In the genomic region with DNA sequence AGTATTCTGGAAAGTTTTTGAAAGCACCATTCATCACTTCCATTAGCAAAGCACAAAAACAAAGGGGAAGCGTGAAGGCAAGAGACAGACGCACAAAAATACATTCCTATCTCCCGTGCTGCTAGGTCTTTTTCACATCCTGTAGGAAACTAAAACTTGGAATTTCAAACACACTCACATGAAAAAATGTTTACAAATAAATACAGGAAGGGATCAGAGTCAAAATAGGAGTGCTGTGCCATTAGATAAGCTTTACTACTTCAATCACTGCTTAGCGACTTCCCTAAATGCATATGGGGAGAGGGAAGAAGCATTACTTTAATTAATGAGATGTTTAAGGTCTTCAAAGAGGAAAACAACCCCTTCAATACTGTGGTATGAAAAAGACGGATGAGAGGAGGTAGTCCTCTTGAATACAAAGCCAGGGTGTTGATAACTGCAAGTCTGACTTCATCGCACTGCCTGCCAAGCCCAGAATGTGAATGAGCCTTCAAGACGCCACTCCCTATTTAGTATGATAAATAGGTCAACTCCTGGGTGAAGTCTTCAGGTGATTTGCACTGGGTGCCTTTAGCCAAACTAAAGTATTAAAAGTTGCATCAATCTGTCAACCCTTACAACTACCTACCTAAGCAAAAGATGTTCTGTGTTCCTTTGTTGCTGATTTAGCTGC, we compare ENCODE assay signal across 15 cellular contexts. TPM values are rescaled to one million over a fixed set of nuclear protein-coding genes. Genes with fewer than 3 reads are reported as not detected.
A peak's percentile ranks its signal among the peaks of the same experiment; 100 is the strongest.
DNase-seq lines count a peak whose midpoint lies in the region; ATAC-seq and TF ChIP-seq lines count a peak whose summit lies in the region.
"Had no signal": no experiment of that assay in that cellular context is flagged by ENCODE, and none has a peak within 500 bp of the region (broad histone marks: within the 10 kb centered on the region; RNA-seq: fewer than 3 reads in every experiment).

No MANE protein-coding gene starts in this region.

- peak overlapping the region; percentile 61 for H3K27ac Mint-ChIP-seq in WTC11
- H3K27ac Mint-ChIP-seq in activated CD8-positive, alpha-beta T cell treated with anti-CD3 and anti-CD28 coated beads for 36 hours, result no peak overlapping the region
- H3K27ac Mint-ChIP-seq: IgD-negative memory B cell had no signal

- peak; percentile 60; the same call in 1 of the 2 replicates for ATAC-seq in WTC11
- no peak for ATAC-seq in activated CD8-positive, alpha-beta T cell treated with anti-CD3 and anti-CD28 coated beads for 36 hours

- no peaks in the 10 kb centered on the region for H3K9me3 Mint-ChIP-seq in WTC11
- H3K9me3 Mint-ChIP-seq in activated CD8-positive, alpha-beta T cell treated with anti-CD3 and anti-CD28 coated beads for 36 hours, result no peaks in the 10 kb centered on the region

- no peak for TF ChIP-seq EP300 in sigmoid colon (IDR thresholded peaks at IDR 0.05)

- no peaks in the 10 kb centered on the region for H3K27me3 Mint-ChIP-seq in WTC11 (ENCODE audit: low read depth)
- no peaks in the 10 kb centered on the region for H3K27me3 Mint-ChIP-seq in activated CD8-positive, alpha-beta T cell treated with anti-CD3 and anti-CD28 coated beads for 36 hours
- H3K27me3 Mint-ChIP-seq: IgD-negative memory B cell had no signal

- H3K4me3 ChIP-seq in epithelial cell of esophagus (ENCODE audit: low read length), result no peak overlapping the region
- no peak overlapping the region for H3K4me3 ChIP-seq in lower leg skin (ENCODE audit: low read depth, poor library complexity, severe bottlenecking)
- H3K4me3 ChIP-seq in sigmoid colon, result peak overlapping the region in 3 of 4 donors; percentile 3 to 4 (median 3)

- peaks cover 0 to 35% (median 20%) of the 10 kb centered on the region in 4 donors for H3K4me1 ChIP-seq in sigmoid colon

- TF ChIP-seq POLR2A in lower leg skin (IDR thresholded peaks at IDR 0.05), result no peak
- TF ChIP-seq POLR2A in sigmoid colon (IDR thresholded peaks at IDR 0.05), result no peak

- no peaks in the 10 kb centered on the region for H3K36me3 ChIP-seq in sigmoid colon

- no peak overlapping the region for H3K4me3 Mint-ChIP-seq in WTC11
- no peak overlapping the region for H3K4me3 Mint-ChIP-seq in activated CD8-positive, alpha-beta T cell treated with anti-CD3 and anti-CD28 coated beads for 36 hours
- H3K4me3 Mint-ChIP-seq: IgD-negative memory B cell had no signal

- peaks cover 8% of the 10 kb centered on the region for H3K36me3 Mint-ChIP-seq in WTC11
- no peaks in the 10 kb centered on the region for H3K36me3 Mint-ChIP-seq in activated CD8-positive, alpha-beta T cell treated with anti-CD3 and anti-CD28 coated beads for 36 hours (ENCODE audit: low read depth)
- H3K36me3 Mint-ChIP-seq: IgD-negative memory B cell had no signal

- TF ChIP-seq CTCF in WTC11 (IDR thresholded peaks at IDR 0.05), result no peak
- no peak for TF ChIP-seq CTCF in epithelial cell of esophagus (IDR thresholded peaks at IDR 0.05; ENCODE audit: insufficient read depth, low read depth, low read length, missing control alignments)
- no peak for TF ChIP-seq CTCF in lower leg skin (IDR thresholded peaks at IDR 0.05)
- no peak for TF ChIP-seq CTCF in sigmoid colon (IDR thresholded peaks at IDR 0.05)
- TF ChIP-seq CTCF in activated CD8-positive, alpha-beta T cell treated with anti-CD3 and anti-CD28 coated beads for 36 hours (IDR thresholded peaks at IDR 0.05), result no peak

- H3K9me3 ChIP-seq in sigmoid colon, result no peaks in the 10 kb centered on the region

- intact Hi-C loops in lower leg skin (cut with DNase I; ENCODE audit: low total_unique reads) (no loop called here), sigmoid colon (cut with DNase I) (no loop called here), head of caudate nucleus (cut with DNase I) (no loop called here)
- intact Hi-C loops in activated CD8-positive, alpha-beta T cell treated with anti-CD3 and anti-CD28 coated beads for 36 hours (cut with micrococcal nuclease), result no loop called here

- WGBS in lower leg skin, 2 donors, result 37 to 41% methylated on average over 7 of the region's 7 CpGs
- 38 to 58% methylated on average over 7 of the region's 7 CpGs for WGBS in sigmoid colon, 2 donors

- CTCF ChIA-PET in WTC11 (lab: Charles Lee), result interaction anchor here (1.4 kb wide), 1 partner anchor 68 kb away, joined by 10 read pairs; no protein-coding TSS in a partner anchor
- CTCF ChIA-PET in activated CD8-positive, alpha-beta T cell treated with anti-CD3 and anti-CD28 coated beads for 36 hours (lab: Charles Lee), result no interaction called here

- POLR2A ChIA-PET in WTC11 (lab: Charles Lee), result no interaction called here
- POLR2A ChIA-PET in activated CD8-positive, alpha-beta T cell treated with anti-CD3 and anti-CD28 coated beads for 36 hours (lab: Charles Lee), result no interaction called here

- peak overlapping the region; percentile 31 to 58 (median 46) for H3K27ac ChIP-seq in sigmoid colon

- no peaks in the 10 kb centered on the region for H3K27me3 ChIP-seq in sigmoid colon

- H3K4me1 Mint-ChIP-seq in WTC11, result peaks cover 32% of the 10 kb centered on the region
- H3K4me1 Mint-ChIP-seq in activated CD8-positive, alpha-beta T cell treated with anti-CD3 and anti-CD28 coated beads for 36 hours (ENCODE audit: low read depth), result no peaks in the 10 kb centered on the region

- no peak for DNase-seq in WTC11 (ENCODE audit: low spot score)
- DNase-seq in epithelial cell of esophagus (ENCODE audit: low read depth), result peak; percentile 87
- peak; percentile 40 to 67 for DNase-seq in lower leg skin (ENCODE audit: low spot score in 2 of 2)
- no peak for DNase-seq in sigmoid colon
- no peak for DNase-seq in activated CD8-positive, alpha-beta T cell treated with anti-CD3 and anti-CD28 coated beads for 36 hours
- DNase-seq in head of caudate nucleus, result no peak
- DNase-seq in stimulated activated CD4-positive, alpha-beta T cell treated with anti-CD3 and anti-CD28 coated beads, Interleukin-2, amount 100 ng/mL, for 24 hours, result no peak
- no peak for DNase-seq in glomerular visceral epithelial cell (ENCODE audit: extremely low spot score)
- DNase-seq: activated CD4-positive, CD25-positive, alpha-beta regulatory T cell treated with anti-CD3 and anti-CD28 coated beads, Interleukin-2, amount 50 U/mL, for 72 hours; activated T-cell treated with anti-CD3 and anti-CD28 coated beads, Interleukin-2, amount 50 U/mL, for 48 hours; DND-41; effector CD4-positive, alpha-beta T cell; NCI-H1092 treated with DMSO at 0.1 percent for 48 hours; stimulated activated naive CD4-positive, alpha-beta T cell had no signal

TF ChIP-seq in WTC11, 78 proteins besides CTCF, POLR2A, EP300 and RAD21:
- no peak for TF ChIP-seq IRF2 (CRISPR knock-in tag; IDR thresholded peaks at IDR 0.05; ENCODE audit: borderline replicate concordance, low read depth)
- TF ChIP-seq RORB (CRISPR knock-in tag; IDR thresholded peaks at IDR 0.05), result no peak
- TF ChIP-seq, protein P1, sequence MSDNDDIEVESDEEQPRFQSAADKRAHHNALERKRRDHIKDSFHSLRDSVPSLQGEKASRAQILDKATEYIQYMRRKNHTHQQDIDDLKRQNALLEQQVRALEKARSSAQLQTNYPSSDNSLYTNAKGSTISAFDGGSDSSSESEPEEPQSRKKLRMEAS (CRISPR knock-in tag; IDR thresholded peaks at IDR 0.05), result no peak
- TF ChIP-seq MYBL2 (CRISPR knock-in tag; IDR thresholded peaks at IDR 0.05), result no peak
- TF ChIP-seq PREB (CRISPR knock-in tag; IDR thresholded peaks at IDR 0.05; ENCODE audit: borderline replicate concordance), result no peak
- TF ChIP-seq TP53 (CRISPR knock-in tag; IDR thresholded peaks at IDR 0.05), result no peak
- TF ChIP-seq PRRX2 (CRISPR knock-in tag; IDR thresholded peaks at IDR 0.05), result no peak
- TF ChIP-seq ZNF396 (CRISPR knock-in tag; IDR thresholded peaks at IDR 0.05; ENCODE audit: borderline replicate concordance), result no peak
- TF ChIP-seq NR2C2 (CRISPR knock-in tag; IDR thresholded peaks at IDR 0.05), result no peak
- no peak for TF ChIP-seq USF1 (CRISPR knock-in tag; IDR thresholded peaks at IDR 0.05)
- no peak for TF ChIP-seq MXD4 (CRISPR knock-in tag; IDR thresholded peaks at IDR 0.05; ENCODE audit: borderline replicate concordance)
- TF ChIP-seq TEAD4 (CRISPR knock-in tag; IDR thresholded peaks at IDR 0.05), result no peak
TF ChIP-seq in WTC11: peak in this region for 0.

RNA-seq across cellular contexts. Expression of gene PARD3, which starts 13.9 kb away (rescaled TPM):
- total RNA-seq in WTC11 (2021) (44.9 to 51.8 TPM (median 47.0 TPM) in 3 replicates), lower leg skin (100 to 1,000 TPM; 150 to 172 (median 165) TPM), sigmoid colon (10 to 100 TPM; 75.9 to 96.4 (median 83.7) TPM)
- 10 to 100 TPM; 17.5 to 29.4 (median 18.0) TPM for polyA plus RNA-seq in sigmoid colon
- total RNA-seq in activated CD8-positive, alpha-beta T cell treated with anti-CD3 and anti-CD28 coated beads for 36 hours, result 1 to 10 TPM; 1.6 to 2.0 TPM
- polyA plus RNA-seq: IgD-negative memory B cell had no signal

Comparison
In these comparisons a context has a peak if more than half of its experiments do, and no peak if none do; other contexts are left out.
1. DNase-seq: peak in epithelial cell of esophagus (single experiment) and lower leg skin (2 of 2); none in WTC11 (single experiment), sigmoid colon (single experiment), activated CD8-positive, alpha-beta T cell treated with anti-CD3 and anti-CD28 coated beads for 36 hours (single experiment), head of caudate nucleus (0 of 42), stimulated activated CD4-positive, alpha-beta T cell treated with anti-CD3 and anti-CD28 coated beads, Interleukin-2, amount 100 ng/mL, for 24 hours (0 of 2) and glomerular visceral epithelial cell (single experiment).
2. H3K4me3 ChIP-seq: peak in sigmoid colon (3 of 4); none in epithelial cell of esophagus (single experiment) and lower leg skin (single experiment).
3. RNA of gene PARD3, which starts 13.9 kb away (total RNA-seq): 150 to 172 TPM in lower leg skin, 75.9 to 96.4 TPM in sigmoid colon and 44.9 to 51.8 TPM in WTC11; 1.6 to 2.0 TPM in activated CD8-positive, alpha-beta T cell treated with anti-CD3 and anti-CD28 coated beads for 36 hours; every median in the first group is over 10 times any median in the second.